In the genomic region with DNA sequence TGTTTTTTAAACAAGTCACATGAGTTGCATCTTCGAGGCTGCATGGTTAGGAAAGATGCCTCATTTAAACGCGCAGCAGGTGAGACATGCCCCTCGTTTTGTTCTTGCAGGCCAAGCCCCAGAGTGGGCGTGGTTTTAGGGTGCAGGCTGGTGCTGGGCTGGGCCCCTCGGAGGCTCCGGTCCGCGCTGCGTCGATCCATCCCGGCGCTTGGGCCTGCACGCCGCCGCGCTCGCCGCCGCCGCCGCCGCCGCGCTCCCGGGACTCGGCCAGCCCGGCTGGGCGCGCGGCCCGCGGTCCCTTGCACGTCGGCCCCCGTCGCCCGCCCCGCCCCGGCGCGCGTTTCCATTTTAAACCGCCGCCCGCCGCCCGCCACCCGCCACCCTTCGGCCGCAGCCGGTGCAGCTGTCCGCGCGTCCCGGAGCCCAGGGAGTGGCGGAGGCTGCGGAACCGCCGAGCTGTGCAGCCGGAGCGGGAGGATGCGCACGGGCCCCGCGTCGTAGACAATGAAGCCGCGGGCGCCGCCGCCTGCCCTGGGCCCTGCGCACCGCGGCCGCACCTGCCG, we compare ENCODE assay signal across 8 cellular contexts.
DNase-seq lines count a peak whose midpoint lies in the region; ATAC-seq and TF ChIP-seq lines count a peak whose summit lies in the region.

No MANE protein-coding gene starts in this region.

- peak; percentile 67 for ATAC-seq in CD8-positive, alpha-beta T cell
- peak; percentile 31 to 72 (median 48) for ATAC-seq in T-cell (replicated peaks in 1 of 4)
- no peak for ATAC-seq in GM21360 (IDR thresholded peaks at IDR 0.05; ENCODE audit: unreplicated experiment)
- ATAC-seq in GM19395 (IDR thresholded peaks at IDR 0.05; ENCODE audit: unreplicated experiment): no peak

- no peaks in the 10 kb centered on the region for H3K4me1 ChIP-seq in CD8-positive, alpha-beta T cell (ENCODE audit: insufficient read depth, low read length)
- peaks cover 22 to 30% (median 29%) of the 10 kb centered on the region in 3 donors for H3K4me1 ChIP-seq in skeletal muscle tissue (ENCODE audit: control insufficient read depth in 3 of 3, insufficient read depth in 3 of 3, low read length in 3 of 3)

- H3K9ac ChIP-seq in skeletal muscle tissue (ENCODE audit: low read depth in 1 of 3, low read length in 3 of 3): peak overlapping the region in 1 of 3 donors; percentile 33

- H3K4me3 Mint-ChIP-seq in CD8-positive, alpha-beta T cell: peak overlapping the region; percentile 50
- peak overlapping the region; percentile 31 to 66 (median 55) for H3K4me3 Mint-ChIP-seq in T-cell

- no peak overlapping the region for H3K4me3 ChIP-seq in CD8-positive, alpha-beta T cell (ENCODE audit: low read depth, low read length)
- peak overlapping the region; percentile 33 for H3K4me3 ChIP-seq in Jurkat, Clone E6-1 (ENCODE audit: low read length)
- peak overlapping the region; percentile 25 to 64 (median 56) for H3K4me3 ChIP-seq in skeletal muscle tissue (ENCODE audit: low read length in 3 of 3)

- no peak overlapping the region for H3K27ac ChIP-seq in CD8-positive, alpha-beta T cell (ENCODE audit: low read depth, low read length)
- H3K27ac ChIP-seq in skeletal muscle tissue (ENCODE audit: low read depth, low read length): no peak overlapping the region

- CTCF ChIA-PET in CD8-positive, alpha-beta T cell (lab: Charles Lee): no interaction called here
- CTCF ChIA-PET in T-cell (lab: Charles Lee): no interaction called here

- H3K9me3 ChIP-seq in CD8-positive, alpha-beta T cell (ENCODE audit: low read length): no peaks in the 10 kb centered on the region
- no peaks in the 10 kb centered on the region for H3K9me3 ChIP-seq in skeletal muscle tissue (ENCODE audit: control insufficient read depth in 3 of 3, low read length in 3 of 3)

- peak in 5 of 7 experiments; percentile 11 to 50 (median 24) for DNase-seq in CD8-positive, alpha-beta T cell
- peak; percentile 79 for DNase-seq in Jurkat, Clone E6-1 (ENCODE audit: low read depth, low spot score)
- DNase-seq in T-cell: peak in 26 of 34 experiments; percentile 6 to 47 (median 24)
- peak; percentile 88 for DNase-seq in cerebellum (ENCODE audit: low spot score)
- peak; percentile 55 for DNase-seq in inferior parietal cortex (ENCODE audit: extremely low spot score)

- H3K27me3 ChIP-seq in CD8-positive, alpha-beta T cell (ENCODE audit: insufficient read depth, low read length): peaks cover 6% of the 10 kb centered on the region
- peaks cover 0 to 6% (median 5%) of the 10 kb centered on the region in 3 donors for H3K27me3 ChIP-seq in skeletal muscle tissue (ENCODE audit: control insufficient read depth in 3 of 3, insufficient read depth in 3 of 3, low read length in 3 of 3)

- H3K27ac Mint-ChIP-seq in CD8-positive, alpha-beta T cell: no peak overlapping the region
- peak overlapping the region in 1 of 2 donors; percentile 27 for H3K27ac Mint-ChIP-seq in T-cell

- H3K4me1 Mint-ChIP-seq in CD8-positive, alpha-beta T cell (ENCODE audit: low read depth): peaks cover 13% of the 10 kb centered on the region
- peaks cover 0 to 23% (median 18%) of the 10 kb centered on the region in 3 donors for H3K4me1 Mint-ChIP-seq in T-cell

- peaks cover 52% of the 10 kb centered on the region for H3K27me3 Mint-ChIP-seq in CD8-positive, alpha-beta T cell (ENCODE audit: low read depth)
- peaks cover 61 to 62% of the 10 kb centered on the region in 2 donors for H3K27me3 Mint-ChIP-seq in T-cell

- H3K36me3 ChIP-seq in CD8-positive, alpha-beta T cell (ENCODE audit: insufficient read depth, low read length): no peaks in the 10 kb centered on the region
- no peaks in the 10 kb centered on the region for H3K36me3 ChIP-seq in skeletal muscle tissue (ENCODE audit: control insufficient read depth in 3 of 3, insufficient read depth in 3 of 3, low read length in 3 of 3)

- intact Hi-C loops in CD8-positive, alpha-beta T cell (cut with DNase I, micrococcal nuclease): no loop called here

- POLR2A ChIA-PET in CD8-positive, alpha-beta T cell (lab: Charles Lee): no interaction called here
- POLR2A ChIA-PET in T-cell (lab: Charles Lee): no interaction called here

- TF ChIP-seq CTCF in CD8-positive, alpha-beta T cell (IDR thresholded peaks at IDR 0.05): no peak

- H3K36me3 Mint-ChIP-seq in CD8-positive, alpha-beta T cell: no peaks in the 10 kb centered on the region
- H3K36me3 Mint-ChIP-seq in T-cell: no peaks in the 10 kb centered on the region

- H3K9me3 Mint-ChIP-seq in CD8-positive, alpha-beta T cell: no peaks in the 10 kb centered on the region
- H3K9me3 Mint-ChIP-seq in T-cell: no peaks in the 10 kb centered on the region

Comparison
In these comparisons a context has a peak if more than half of its experiments do, and no peak if none do; other contexts are left out.
1. ATAC-seq: peak in CD8-positive, alpha-beta T cell (single experiment) and T-cell (4 of 4); none in GM21360 (single experiment) and GM19395 (single experiment).
2. DNase-seq: peak in every context shown above with its lines; median percentile 88 in cerebellum; 79 in Jurkat, Clone E6-1; 55 in inferior parietal cortex; 24 in CD8-positive, alpha-beta T cell; 24 in T-cell.